20 cellular contexts compared by ENCODE assay signal in the genomic region with DNA sequence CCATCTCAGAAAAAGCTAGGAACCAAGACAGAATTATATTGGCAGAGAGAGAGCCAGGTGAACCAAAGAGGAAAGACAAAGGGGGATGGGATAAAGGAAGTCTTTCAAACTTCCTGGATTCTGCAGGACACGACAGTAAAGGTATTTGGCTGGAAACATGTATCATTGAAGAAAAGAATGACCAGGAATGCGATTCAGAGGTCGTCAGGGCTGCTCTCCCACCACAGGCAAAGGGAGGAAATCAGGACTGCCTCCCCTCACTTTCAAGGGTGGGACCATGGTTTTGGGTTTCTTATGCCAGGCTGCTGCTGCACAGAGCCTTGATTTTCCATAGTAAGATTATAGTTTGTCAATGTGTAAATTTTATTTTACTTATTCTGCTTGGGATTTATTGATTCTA.
"Had no signal": no experiment of that assay in that cellular context is flagged by ENCODE, and none has a peak within 500 bp of the region (broad histone marks: within the 10 kb centered on the region; RNA-seq: fewer than 3 reads in every experiment).

No MANE protein-coding gene starts in this region.

- ATAC-seq: activated CD8-positive, alpha-beta memory T cell treated with anti-CD3 and anti-CD28 coated beads, Interleukin-2, amount 10 ng/mL, durations not matched to agents 7 days and 5 days; left cardiac atrium; lower lobe of right lung; T-cell had no signal

- H3K9me3 ChIP-seq: colonic mucosa, lower lobe of right lung, right atrium auricular region, tibial nerve, uterus had no signal

- H3K36me3 Mint-ChIP-seq: activated CD8-positive, alpha-beta memory T cell treated with anti-CD3 and anti-CD28 coated beads, Interleukin-2, amount 10 ng/mL, durations not matched to agents 7 days and 5 days; brain; immature natural killer cell; T-cell had no signal

- H3K27me3 Mint-ChIP-seq: activated CD4-positive, alpha-beta memory T cell treated with anti-CD3 and anti-CD28 coated beads, Interleukin-2, amount 10 ng/mL, durations not matched to agents 7 days and 5 days; activated CD8-positive, alpha-beta memory T cell treated with anti-CD3 and anti-CD28 coated beads, Interleukin-2, amount 10 ng/mL, durations not matched to agents 7 days and 5 days; brain; progenitor cell of endocrine pancreas; T-cell had no signal

- DNase-seq: activated CD4-positive, alpha-beta memory T cell treated with anti-CD3 and anti-CD28 coated beads, Interleukin-2, amount 10 ng/mL, durations not matched to agents 7 days and 5 days; activated CD4-positive, alpha-beta T cell treated with anti-CD3 and anti-CD28 coated beads for 48 hours; activated CD4-positive, CD25-positive, alpha-beta regulatory T cell; activated CD8-positive, alpha-beta memory T cell treated with anti-CD3 and anti-CD28 coated beads, Interleukin-2, amount 10 ng/mL, durations not matched to agents 7 days and 5 days; activated naive CD4-positive, alpha-beta T cell treated with anti-CD3 and anti-CD28 coated beads for 36 hours; activated T-cell treated with anti-CD3 and anti-CD28 coated beads, Interleukin-2, amount 50 U/mL, for 1 hour; central memory CD4-positive, alpha-beta T cell; colonic mucosa; immature natural killer cell; left cardiac atrium; lower lobe of right lung; midbrain; stimulated activated CD4-positive, alpha-beta T cell treated with anti-CD3 and anti-CD28 coated beads, Interleukin-2, amount 100 ng/mL, for 24 hours; stimulated activated naive CD4-positive, alpha-beta T cell treated with Interleukin-2 at 50 U/mL for 16 hours; T-cell; uterus had no signal

- H3K36me3 ChIP-seq: colonic mucosa, lower lobe of right lung, right atrium auricular region, tibial nerve, uterus had no signal

- H3K4me3 Mint-ChIP-seq: activated CD4-positive, alpha-beta memory T cell treated with anti-CD3 and anti-CD28 coated beads, Interleukin-2, amount 10 ng/mL, durations not matched to agents 7 days and 5 days; activated CD8-positive, alpha-beta memory T cell treated with anti-CD3 and anti-CD28 coated beads, Interleukin-2, amount 10 ng/mL, durations not matched to agents 7 days and 5 days; activated naive CD4-positive, alpha-beta T cell treated with anti-CD3 and anti-CD28 coated beads for 36 hours; brain; immature natural killer cell; T-cell had no signal

- H3K4me3 ChIP-seq: colonic mucosa, lower lobe of right lung, right atrium auricular region, tibial nerve, uterus had no signal

- H3K4me1 Mint-ChIP-seq: activated CD4-positive, alpha-beta memory T cell treated with anti-CD3 and anti-CD28 coated beads, Interleukin-2, amount 10 ng/mL, durations not matched to agents 7 days and 5 days; activated CD8-positive, alpha-beta memory T cell treated with anti-CD3 and anti-CD28 coated beads, Interleukin-2, amount 10 ng/mL, durations not matched to agents 7 days and 5 days; brain; immature natural killer cell; T-cell had no signal

- H3K27ac ChIP-seq: colonic mucosa, lower lobe of right lung, right atrium auricular region, tibial nerve, uterus had no signal

- H3K27ac Mint-ChIP-seq: activated CD4-positive, alpha-beta memory T cell treated with anti-CD3 and anti-CD28 coated beads, Interleukin-2, amount 10 ng/mL, durations not matched to agents 7 days and 5 days; activated CD8-positive, alpha-beta memory T cell treated with anti-CD3 and anti-CD28 coated beads, Interleukin-2, amount 10 ng/mL, durations not matched to agents 7 days and 5 days; activated naive CD4-positive, alpha-beta T cell treated with anti-CD3 and anti-CD28 coated beads for 36 hours; brain; immature natural killer cell; progenitor cell of endocrine pancreas; T-cell had no signal

- H3K4me1 ChIP-seq: colonic mucosa, lower lobe of right lung, right atrium auricular region, uterus had no signal

- H3K9me3 Mint-ChIP-seq: activated CD4-positive, alpha-beta memory T cell treated with anti-CD3 and anti-CD28 coated beads, Interleukin-2, amount 10 ng/mL, durations not matched to agents 7 days and 5 days; brain had no signal

- H3K27me3 ChIP-seq: colonic mucosa, right atrium auricular region, tibial nerve, uterus had no signal
